In the genomic region with DNA sequence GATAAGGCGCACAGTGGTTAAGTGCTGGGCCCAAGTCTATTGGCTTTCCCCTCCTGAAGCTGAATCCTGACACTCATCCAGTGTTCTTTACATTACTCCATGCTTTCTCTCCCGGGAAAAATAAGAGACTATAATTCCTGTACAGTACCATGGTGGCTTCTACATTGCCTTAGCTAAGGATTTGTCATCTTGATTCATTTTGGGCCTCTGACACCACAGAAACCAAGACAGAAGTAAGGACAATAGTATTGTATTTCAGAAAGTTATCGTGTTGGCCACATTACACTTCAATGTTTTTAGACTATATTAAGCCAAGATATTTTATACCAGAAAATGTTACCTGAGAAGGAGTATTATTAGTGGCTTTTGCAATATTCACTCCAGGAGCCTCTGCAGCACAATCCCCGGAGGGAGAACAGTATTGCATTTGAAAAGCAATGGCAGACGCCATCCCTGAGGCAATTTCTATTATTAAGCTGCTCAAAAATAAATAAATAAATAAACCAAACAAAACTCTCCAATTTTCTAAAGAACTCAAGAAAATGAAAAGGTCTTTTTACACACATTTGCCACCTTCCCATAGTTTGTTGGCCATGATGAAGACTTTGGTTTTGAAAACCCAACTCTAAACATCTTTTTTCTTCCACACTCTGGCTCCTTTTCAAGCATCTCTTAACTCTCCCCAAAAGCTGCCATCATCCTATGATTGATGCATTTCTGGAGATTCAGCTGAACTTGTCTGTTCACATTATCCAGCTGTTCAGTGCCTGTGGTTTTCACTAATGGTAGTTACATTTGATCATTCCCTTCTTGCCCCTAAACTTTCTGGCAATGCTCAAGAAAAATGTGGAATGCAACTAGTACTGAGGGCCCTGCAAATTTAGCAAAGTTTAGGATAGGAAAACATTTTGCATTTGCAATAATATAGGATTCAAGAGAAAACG, we compare ENCODE assay signal across 1 cellular context.
TF ChIP-seq lines count a peak whose summit lies in the region.

No MANE protein-coding gene starts in this region.

TF ChIP-seq in WTC11, 78 proteins besides CTCF, POLR2A, EP300 and RAD21 (continued from another document):
- TF ChIP-seq, protein P1, sequence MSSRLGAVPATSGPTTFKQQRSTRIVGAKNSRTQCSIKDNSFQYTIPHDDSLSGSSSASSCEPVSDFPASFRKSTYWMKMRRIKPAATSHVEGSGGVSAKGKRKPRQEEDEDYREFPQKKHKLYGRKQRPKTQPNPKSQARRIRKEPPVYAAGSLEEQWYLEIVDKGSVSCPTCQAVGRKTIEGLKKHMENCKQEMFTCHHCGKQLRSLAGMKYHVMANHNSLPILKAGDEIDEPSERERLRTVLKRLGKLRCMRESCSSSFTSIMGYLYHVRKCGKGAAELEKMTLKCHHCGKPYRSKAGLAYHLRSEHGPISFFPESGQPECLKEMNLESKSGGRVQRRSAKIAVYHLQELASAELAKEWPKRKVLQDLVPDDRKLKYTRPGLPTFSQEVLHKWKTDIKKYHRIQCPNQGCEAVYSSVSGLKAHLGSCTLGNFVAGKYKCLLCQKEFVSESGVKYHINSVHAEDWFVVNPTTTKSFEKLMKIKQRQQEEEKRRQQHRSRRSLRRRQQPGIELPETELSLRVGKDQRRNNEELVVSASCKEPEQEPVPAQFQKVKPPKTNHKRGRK (CRISPR knock-in tag; IDR thresholded peaks at IDR 0.05; ENCODE audit: borderline replicate concordance), result no peak
- TF ChIP-seq, protein P2, sequence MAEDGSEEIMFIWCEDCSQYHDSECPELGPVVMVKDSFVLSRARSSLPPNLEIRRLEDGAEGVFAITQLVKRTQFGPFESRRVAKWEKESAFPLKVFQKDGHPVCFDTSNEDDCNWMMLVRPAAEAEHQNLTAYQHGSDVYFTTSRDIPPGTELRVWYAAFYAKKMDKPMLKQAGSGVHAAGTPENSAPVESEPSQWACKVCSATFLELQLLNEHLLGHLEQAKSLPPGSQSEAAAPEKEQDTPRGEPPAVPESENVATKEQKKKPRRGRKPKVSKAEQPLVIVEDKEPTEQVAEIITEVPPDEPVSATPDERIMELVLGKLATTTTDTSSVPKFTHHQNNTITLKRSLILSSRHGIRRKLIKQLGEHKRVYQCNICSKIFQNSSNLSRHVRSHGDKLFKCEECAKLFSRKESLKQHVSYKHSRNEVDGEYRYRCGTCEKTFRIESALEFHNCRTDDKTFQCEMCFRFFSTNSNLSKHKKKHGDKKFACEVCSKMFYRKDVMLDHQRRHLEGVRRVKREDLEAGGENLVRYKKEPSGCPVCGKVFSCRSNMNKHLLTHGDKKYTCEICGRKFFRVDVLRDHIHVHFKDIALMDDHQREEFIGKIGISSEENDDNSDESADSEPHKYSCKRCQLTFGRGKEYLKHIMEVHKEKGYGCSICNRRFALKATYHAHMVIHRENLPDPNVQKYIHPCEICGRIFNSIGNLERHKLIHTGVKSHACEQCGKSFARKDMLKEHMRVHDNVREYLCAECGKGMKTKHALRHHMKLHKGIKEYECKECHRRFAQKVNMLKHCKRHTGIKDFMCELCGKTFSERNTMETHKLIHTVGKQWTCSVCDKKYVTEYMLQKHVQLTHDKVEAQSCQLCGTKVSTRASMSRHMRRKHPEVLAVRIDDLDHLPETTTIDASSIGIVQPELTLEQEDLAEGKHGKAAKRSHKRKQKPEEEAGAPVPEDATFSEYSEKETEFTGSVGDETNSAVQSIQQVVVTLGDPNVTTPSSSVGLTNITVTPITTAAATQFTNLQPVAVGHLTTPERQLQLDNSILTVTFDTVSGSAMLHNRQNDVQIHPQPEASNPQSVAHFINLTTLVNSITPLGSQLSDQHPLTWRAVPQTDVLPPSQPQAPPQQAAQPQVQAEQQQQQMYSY (CRISPR knock-in tag; IDR thresholded peaks at IDR 0.05), result no peak
- TF ChIP-seq KAT7 (CRISPR knock-in tag; IDR thresholded peaks at IDR 0.05; ENCODE audit: borderline replicate concordance) (no peak), ZNF263 (CRISPR knock-in tag; IDR thresholded peaks at IDR 0.05; ENCODE audit: low read depth) (no peak), FOXP1 (CRISPR knock-in tag; IDR thresholded peaks at IDR 0.05; ENCODE audit: borderline replicate concordance) (no peak), GRHL2 (CRISPR knock-in tag; IDR thresholded peaks at IDR 0.05; ENCODE audit: insufficient replicate concordance, severe bottlenecking) (no peak)
- TF ChIP-seq, protein P3, sequence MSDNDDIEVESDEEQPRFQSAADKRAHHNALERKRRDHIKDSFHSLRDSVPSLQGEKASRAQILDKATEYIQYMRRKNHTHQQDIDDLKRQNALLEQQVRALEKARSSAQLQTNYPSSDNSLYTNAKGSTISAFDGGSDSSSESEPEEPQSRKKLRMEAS (CRISPR knock-in tag; IDR thresholded peaks at IDR 0.05), result no peak
